ENCODE assay signal across 8 cellular contexts in genomic region chr15:43285609-43286037, GRCh38. TPM values are rescaled to one million over a fixed set of nuclear protein-coding genes. Genes with fewer than 3 reads are reported as not detected.
A peak's percentile ranks its signal among the peaks of the same experiment; 100 is the strongest.
DNase-seq lines count a peak whose midpoint lies in the region; ATAC-seq and FAIRE-seq lines count a peak whose summit lies in the region.

No MANE protein-coding gene starts in this region.

- FAIRE-seq in TTC549 (lab: Jason Lieb, UNC), result peak; percentile 43

- ATAC-seq in left colon (peak; percentile 70), GM21528 (IDR thresholded peaks at IDR 0.05; ENCODE audit: low FRiP score, unreplicated experiment) (no peak)

- intact Hi-C loops in left colon (cut with DNase I, micrococcal nuclease), result no loop called here

- peak; percentile 22 to 50 for DNase-seq in activated CD4-positive, alpha-beta T cell treated with anti-CD3 and anti-CD28 coated beads for 24 hours (ENCODE audit: low read depth in 2 of 2)
- DNase-seq in activated CD4-positive, alpha-beta T cell treated with anti-CD3 and anti-CD28 coated beads for 1 hour, result no peak
- DNase-seq in NCI-H2081 treated with DMSO at 0.1 percent for 48 hours (lab: John Stamatoyannopoulos, UW) (peak; percentile 40), left colon (peak in 1 of 2 donors; percentile 48)
- DNase-seq in central memory CD4-positive, alpha-beta T cell, result peak; percentile 46
- DNase-seq in stimulated activated CD4-positive, alpha-beta T cell treated with anti-CD3 and anti-CD28 coated beads, TNF-alpha, amount 100 ng/mL, for 4 hours (ENCODE audit: low read depth in 3 of 3), result peak in 2 of 3 experiments; percentile 12 to 26

RNA-seq across cellular contexts. Expression of gene TGM7, which starts 16.4 kb away (rescaled TPM):
- total RNA-seq in left colon, result not detected

RNA-seq across cellular contexts. Expression of gene TGM5, which starts 18.9 kb away (rescaled TPM):
- total RNA-seq in left colon, result not detected

RNA-seq across cellular contexts. Expression of gene LCMT2, which starts 44.8 kb away (rescaled TPM):
- total RNA-seq in left colon, result 1 to 10 TPM; 5.3 to 6.3 TPM
